In the genomic region with DNA sequence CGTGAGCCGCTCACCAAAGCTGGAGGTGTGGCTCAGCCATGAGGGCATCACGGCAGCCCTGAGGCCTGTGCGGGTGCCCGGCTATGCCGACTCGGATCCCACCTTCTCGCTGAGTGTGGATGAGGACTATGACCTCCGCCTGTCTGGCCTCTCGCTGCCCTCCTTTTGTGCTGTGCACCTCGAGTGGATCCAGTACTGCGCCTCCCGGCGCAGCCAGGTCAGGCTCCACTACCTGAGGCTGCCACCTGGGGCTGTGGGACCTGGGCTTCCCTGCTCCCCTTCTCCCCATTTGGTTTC, we compare ENCODE assay signal across 15 cellular contexts.
"Had no signal": no experiment of that assay in that cellular context is flagged by ENCODE, and none has a peak within 500 bp of the region (broad histone marks: within the 10 kb centered on the region; RNA-seq: fewer than 3 reads in every experiment).

No MANE protein-coding gene starts in this region.

- H3K9me3 Mint-ChIP-seq: endodermal cell had no signal

- ATAC-seq: body of pancreas, SK-N-SH treated with all-trans-retinoic acid at 6 μM for 48 hours had no signal

- H3K4me3 Mint-ChIP-seq: endodermal cell had no signal

- H3K27me3 ChIP-seq: body of pancreas, stomach had no signal

- H3K27ac ChIP-seq: body of pancreas, parathyroid adenoma, thoracic aorta had no signal

- H3K9me3 ChIP-seq: body of pancreas, stomach, thoracic aorta had no signal

- H3K27ac Mint-ChIP-seq: endodermal cell had no signal

- DNase-seq: activated CD4-positive, alpha-beta T cell treated with anti-CD3 and anti-CD28 coated beads, Interleukin-2, amount 50 U/mL, for 48 hours; activated effector memory CD4-positive, alpha-beta T cell treated with anti-CD3 and anti-CD28 coated beads, Interleukin-2, amount 50 U/mL, for 16 hours; amniotic stem cell; body of pancreas; dermis blood vessel endothelial cell; endodermal cell; erythroblast; hippocampal formation; kidney glomerular epithelial cell; stimulated activated CD4-positive, alpha-beta T cell treated with anti-CD3 and anti-CD28 coated beads, Interleukin-4, amount 100 ng/mL, for 1 hour; stimulated activated CD8-positive, alpha-beta memory T cell treated with anti-CD3 and anti-CD28 coated beads, Interleukin-4, amount 100 ng/mL, for 48 hours; stomach had no signal
